8 cellular contexts compared by ENCODE assay signal in the genomic region with DNA sequence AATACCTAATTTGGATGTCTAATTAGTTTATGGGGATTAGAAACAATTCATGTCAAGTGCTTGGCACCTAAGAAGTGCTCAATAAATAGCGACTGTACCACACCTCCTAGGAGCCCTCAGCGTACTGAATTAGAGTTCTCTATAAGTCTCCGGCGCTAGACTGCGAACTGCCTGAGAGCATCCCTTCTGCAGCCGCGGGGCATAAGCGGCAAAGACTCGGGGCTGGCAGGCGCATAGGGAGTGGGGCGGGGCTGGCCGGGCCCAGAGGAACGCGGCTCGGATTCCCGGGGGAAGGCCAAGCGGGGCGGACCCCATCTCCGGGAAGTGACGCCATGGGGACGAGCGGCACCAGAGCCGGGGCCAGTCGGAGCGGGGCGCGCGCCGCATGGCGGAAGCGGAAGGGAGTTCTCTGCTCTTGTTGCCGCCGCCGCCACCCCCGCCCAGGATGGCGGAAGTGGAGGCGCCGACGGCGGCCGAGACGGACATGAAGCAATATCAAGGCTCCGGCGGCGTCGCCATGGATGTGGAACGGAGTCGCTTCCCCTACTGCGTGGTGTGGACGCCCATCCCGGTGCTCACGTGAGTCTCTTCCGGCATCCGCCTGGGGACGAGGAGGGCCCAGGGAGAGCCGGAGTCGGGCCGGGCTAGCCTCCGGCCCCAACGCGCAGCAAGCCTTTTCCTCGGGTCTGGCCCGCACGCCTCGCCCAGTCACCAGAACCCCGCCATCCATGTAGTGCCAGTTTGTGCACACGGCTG. TPM values are rescaled to one million over a fixed set of nuclear protein-coding genes. Genes with fewer than 3 reads are reported as not detected.
A peak's percentile ranks its signal among the peaks of the same experiment; 100 is the strongest.
DNase-seq lines count a peak whose midpoint lies in the region; ATAC-seq and TF ChIP-seq lines count a peak whose summit lies in the region.

A gene with protein sequence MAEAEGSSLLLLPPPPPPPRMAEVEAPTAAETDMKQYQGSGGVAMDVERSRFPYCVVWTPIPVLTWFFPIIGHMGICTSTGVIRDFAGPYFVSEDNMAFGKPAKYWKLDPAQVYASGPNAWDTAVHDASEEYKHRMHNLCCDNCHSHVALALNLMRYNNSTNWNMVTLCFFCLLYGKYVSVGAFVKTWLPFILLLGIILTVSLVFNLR (plus strand): TSS at position 351 of the 756 bp plus-strand sequence. CDS start 35 bp downstream, at position 386.

- peak within 1 kb of the TSS; percentile 96 for H3K4me3 Mint-ChIP-seq in type B pancreatic cell

- no peaks in the 10 kb centered on the region for H3K9me3 Mint-ChIP-seq in type B pancreatic cell

- H3K27me3 Mint-ChIP-seq in type B pancreatic cell, result no peaks in the 10 kb centered on the region

- H3K4me1 Mint-ChIP-seq in type B pancreatic cell (ENCODE audit: unreplicated experiment), result peaks cover 36% of the 10 kb centered on the region

- ATAC-seq in GM18498 (IDR thresholded peaks at IDR 0.05; ENCODE audit: unreplicated experiment) (peak; percentile 95), HG02885 (IDR thresholded peaks at IDR 0.05; ENCODE audit: poor library complexity, unreplicated experiment) (peak; percentile 92), heart left ventricle (peak; percentile 96 to 99 (median 98))

- peak; percentile 89 for DNase-seq in NCI-H1694 (lab: John Stamatoyannopoulos, UW)
- peak; percentile 96 for DNase-seq in amniotic epithelial cell (ENCODE audit: low read depth)
- peak; percentile 98 to 99 (median 98) for DNase-seq in heart left ventricle
- DNase-seq in posterior cingulate gyrus, result peak; percentile 98 to 100 (median 99)
- peak; percentile 99 for DNase-seq in type B pancreatic cell (ENCODE audit: extremely low spot score, unreplicated experiment)

- H3K27ac Mint-ChIP-seq in type B pancreatic cell, result peak within 1 kb of the TSS; percentile 93

- intact Hi-C loops in T-helper 1 cell treated with Interleukin-12 subunit alpha and Interleukin-12 subunit beta and Interleukin-4 antibody, amounts not matched to agents 30 ng/mL and 1 ng/mL, for 36 hours (cut with micrococcal nuclease), result loop anchor here (1.0 to 5.0 kb wide), 11 partner anchors 21 to 890 kb away; partner anchors contain the start of genes AHDC1, DHDDS, FAM76A and GPR3
- intact Hi-C loops in heart left ventricle (cut with DNase I), result loop anchor here in 5 of 10 donors (1.0 to 5.0 kb wide), 5 partner anchors 27 to 45 kb away; partner anchors contain the start of gene MAP3K6 (in 2 of the 5)
- intact Hi-C loops in posterior cingulate gyrus (cut with DNase I), result loop anchor here (2.0 kb wide), 1 partner anchor 87 kb away; the partner anchor contains the start of gene WDTC1

- peak in 1 of 2 donors; percentile 66 for TF ChIP-seq POLR2A in heart left ventricle (IDR thresholded peaks at IDR 0.05)

- H3K4me3 ChIP-seq in heart left ventricle, result peak within 1 kb of the TSS; percentile 68 to 100 (median 80)

- 0 to 1% (median 0%) methylated on average over 26 to 67 of the region's 67 CpGs for WGBS in heart left ventricle, 4 donors

- peaks cover 0 to 5% (median 0%) of the 10 kb centered on the region in 9 donors for H3K27me3 ChIP-seq in heart left ventricle

- TF ChIP-seq CTCF in heart left ventricle (IDR thresholded peaks at IDR 0.05) (peak in 9 of 12 donors; percentile 10 to 50 (median 18)), type B pancreatic cell (conservative IDR thresholded peaks at IDR 0.05) (peak; percentile 25)

- H3K9me3 ChIP-seq in heart left ventricle, result no peaks in the 10 kb centered on the region

- no peaks in the 10 kb centered on the region for H3K36me3 Mint-ChIP-seq in type B pancreatic cell

- H3K27ac ChIP-seq in heart left ventricle, result peak within 1 kb of the TSS; percentile 84 to 95 (median 90)

- peaks cover 0 to 30% (median 26%) of the 10 kb centered on the region in 9 donors for H3K36me3 ChIP-seq in heart left ventricle

- peaks cover 5 to 48% (median 33%) of the 10 kb centered on the region in 12 donors for H3K4me1 ChIP-seq in heart left ventricle

RNA-seq across cellular contexts. Expression of the gene that starts here (rescaled TPM):
- 43.4 and 44.7 TPM in 2 replicates for total RNA-seq in T-helper 1 cell treated with Interleukin-12 subunit alpha and Interleukin-12 subunit beta and Interleukin-4 antibody, amounts not matched to agents 30 ng/mL and 1 ng/mL, for 36 hours
- total RNA-seq in heart left ventricle (10 to 100 TPM; 18.1 to 32.5 (median 25.9) TPM), type B pancreatic cell (ENCODE audit: low replicate concordance) (38.6 and 40.1 TPM in 2 replicates)
- polyA plus RNA-seq in heart left ventricle, result 10 to 100 TPM; 28.9 to 49.3 TPM

Comparison
In these comparisons a context has a peak if more than half of its experiments do, and no peak if none do; other contexts are left out.
1. Peak in every context shown above with its lines: DNase-seq, ATAC-seq, H3K4me3 ChIP-seq and H3K27ac ChIP-seq.